10 cellular contexts compared by ENCODE assay signal in genomic region chr6:88725111-88725711, GRCh38.
A peak's percentile ranks its signal among the peaks of the same experiment; 100 is the strongest.
DNase-seq lines count a peak whose midpoint lies in the region; ATAC-seq and TF ChIP-seq lines count a peak whose summit lies in the region.
"Had no signal": no experiment of that assay in that cellular context is flagged by ENCODE, and none has a peak within 500 bp of the region (broad histone marks: within the 10 kb centered on the region; RNA-seq: fewer than 3 reads in every experiment).

No MANE protein-coding gene starts in this region.

- no peaks in the 10 kb centered on the region for H3K27me3 Mint-ChIP-seq in activated CD4-positive, alpha-beta T cell treated with anti-CD3 and anti-CD28 coated beads for 36 hours
- H3K27me3 Mint-ChIP-seq in activated CD4-positive, alpha-beta T cell treated with anti-CD3 and anti-CD28 coated beads, Interleukin-2, amount 10 ng/mL, durations not matched to agents 7 days and 5 days, result no peaks in the 10 kb centered on the region
- H3K27me3 Mint-ChIP-seq: CD4-positive, alpha-beta memory T cell had no signal

- H3K27ac ChIP-seq in left ventricle myocardium inferior (replicated peaks) (no peak overlapping the region), spleen (no peak overlapping the region), coronary artery (no peak overlapping the region)

- TF ChIP-seq CTCF in left ventricle myocardium inferior (IDR thresholded peaks at IDR 0.05; ENCODE audit: borderline replicate concordance), result peak; percentile 48
- peak in 2 of 11 experiments; percentile 17 to 20 for TF ChIP-seq CTCF in spleen (IDR thresholded peaks at IDR 0.05 in 8 of 11, conservative IDR thresholded peaks at IDR 0.05 in 3 of 11)
- no peak for TF ChIP-seq CTCF in coronary artery (IDR thresholded peaks at IDR 0.05)

- 71 to 78% (median 73%) methylated on average over 11 of the region's 11 CpGs for WGBS in spleen, 5 donors

- H3K9me3 ChIP-seq in left ventricle myocardium inferior (replicated peaks) (no peaks in the 10 kb centered on the region), spleen (no peaks in the 10 kb centered on the region)

- no peaks in the 10 kb centered on the region for H3K27me3 ChIP-seq in left ventricle myocardium inferior (ENCODE audit: low read depth)
- no peaks in the 10 kb centered on the region for H3K27me3 ChIP-seq in spleen (replicated peaks in 1 of 7)

- no peak overlapping the region for H3K4me3 Mint-ChIP-seq in activated CD4-positive, alpha-beta T cell treated with anti-CD3 and anti-CD28 coated beads for 36 hours
- no peak overlapping the region for H3K4me3 Mint-ChIP-seq in activated CD4-positive, alpha-beta T cell treated with anti-CD3 and anti-CD28 coated beads, Interleukin-2, amount 10 ng/mL, durations not matched to agents 7 days and 5 days

- ATAC-seq in activated CD4-positive, alpha-beta T cell treated with anti-CD3 and anti-CD28 coated beads for 36 hours, result peak; percentile 30
- ATAC-seq in HG03280 (IDR thresholded peaks at IDR 0.05; ENCODE audit: unreplicated experiment), result no peak

- CTCF ChIA-PET in activated CD4-positive, alpha-beta T cell treated with anti-CD3 and anti-CD28 coated beads for 36 hours (lab: Charles Lee), result no interaction called here
- CTCF ChIA-PET in activated CD4-positive, alpha-beta T cell treated with anti-CD3 and anti-CD28 coated beads, Interleukin-2, amount 10 ng/mL, durations not matched to agents 7 days and 5 days (lab: Charles Lee), result interaction anchor here (0.7 kb wide), 1 partner anchor 34 kb away, joined by 3 read pairs; no protein-coding TSS in a partner anchor

- H3K4me1 ChIP-seq in left ventricle myocardium inferior (no peaks in the 10 kb centered on the region), spleen (peaks cover 0 to 3% (median 0%) of the 10 kb centered on the region in 6 donors)

- H3K36me3 ChIP-seq in left ventricle myocardium inferior, result no peaks in the 10 kb centered on the region
- peaks cover 0 to 13% (median 0%) of the 10 kb centered on the region in 6 donors for H3K36me3 ChIP-seq in spleen

- H3K4me1 Mint-ChIP-seq in activated CD4-positive, alpha-beta T cell treated with anti-CD3 and anti-CD28 coated beads for 36 hours, result peaks cover 19% of the 10 kb centered on the region
- peaks cover 7% of the 10 kb centered on the region for H3K4me1 Mint-ChIP-seq in activated CD4-positive, alpha-beta T cell treated with anti-CD3 and anti-CD28 coated beads, Interleukin-2, amount 10 ng/mL, durations not matched to agents 7 days and 5 days

- no peak for TF ChIP-seq POLR2A in spleen (IDR thresholded peaks at IDR 0.05)

- no peaks in the 10 kb centered on the region for H3K9me3 Mint-ChIP-seq in activated CD4-positive, alpha-beta T cell treated with anti-CD3 and anti-CD28 coated beads for 36 hours (ENCODE audit: low read depth)
- no peaks in the 10 kb centered on the region for H3K9me3 Mint-ChIP-seq in activated CD4-positive, alpha-beta T cell treated with anti-CD3 and anti-CD28 coated beads, Interleukin-2, amount 10 ng/mL, durations not matched to agents 7 days and 5 days
- H3K9me3 Mint-ChIP-seq: CD4-positive, alpha-beta memory T cell had no signal

- H3K27ac Mint-ChIP-seq in activated CD4-positive, alpha-beta T cell treated with anti-CD3 and anti-CD28 coated beads for 36 hours, result peak overlapping the region; percentile 20
- no peak overlapping the region for H3K27ac Mint-ChIP-seq in activated CD4-positive, alpha-beta T cell treated with anti-CD3 and anti-CD28 coated beads, Interleukin-2, amount 10 ng/mL, durations not matched to agents 7 days and 5 days

- DNase-seq in activated CD4-positive, alpha-beta T cell treated with anti-CD3 and anti-CD28 coated beads for 36 hours, result peak; percentile 55
- no peak for DNase-seq in activated CD4-positive, alpha-beta T cell treated with anti-CD3 and anti-CD28 coated beads, Interleukin-2, amount 10 ng/mL, durations not matched to agents 7 days and 5 days
- DNase-seq in RPMI7951 (ENCODE audit: low read depth) (peak; percentile 66), left ventricle myocardium inferior (peak; percentile 22), spleen (no peak), coronary artery (ENCODE audit: low spot score) (no peak)
- peak; percentile 12 to 15 for DNase-seq in stimulated activated CD4-positive, alpha-beta T cell treated with anti-CD3 and anti-CD28 coated beads, Interleukin-4, amount 100 ng/mL, for 4 hours
- DNase-seq: foreskin melanocyte had no signal

- no peak overlapping the region for H3K4me3 ChIP-seq in left ventricle myocardium inferior
- no peak overlapping the region for H3K4me3 ChIP-seq in spleen
- H3K4me3 ChIP-seq in coronary artery, result no peak overlapping the region

- intact Hi-C loops in activated CD4-positive, alpha-beta T cell treated with anti-CD3 and anti-CD28 coated beads for 36 hours (cut with DNase I, micrococcal nuclease), result no loop called here
- intact Hi-C loops in left ventricle myocardium inferior (cut with micrococcal nuclease) (no loop called here), spleen (cut with DNase I; ENCODE audit: low total_unique reads) (no loop called here)

- peaks cover 14% of the 10 kb centered on the region for H3K36me3 Mint-ChIP-seq in activated CD4-positive, alpha-beta T cell treated with anti-CD3 and anti-CD28 coated beads for 36 hours (ENCODE audit: low read depth)
- peaks cover 8% of the 10 kb centered on the region for H3K36me3 Mint-ChIP-seq in activated CD4-positive, alpha-beta T cell treated with anti-CD3 and anti-CD28 coated beads, Interleukin-2, amount 10 ng/mL, durations not matched to agents 7 days and 5 days (ENCODE audit: low read depth)

- POLR2A ChIA-PET in activated CD4-positive, alpha-beta T cell treated with anti-CD3 and anti-CD28 coated beads for 36 hours (lab: Charles Lee), result interaction anchor here (0.5 kb wide), 1 partner anchor 969 kb away, joined by 5 read pairs; no protein-coding TSS in a partner anchor
- POLR2A ChIA-PET in activated CD4-positive, alpha-beta T cell treated with anti-CD3 and anti-CD28 coated beads, Interleukin-2, amount 10 ng/mL, durations not matched to agents 7 days and 5 days (lab: Charles Lee), result no interaction called here

Comparison
In these comparisons a context has a peak if more than half of its experiments do, and no peak if none do; other contexts are left out.
1. DNase-seq: peak in activated CD4-positive, alpha-beta T cell treated with anti-CD3 and anti-CD28 coated beads for 36 hours (single experiment), RPMI7951 (single experiment), left ventricle myocardium inferior (single experiment) and stimulated activated CD4-positive, alpha-beta T cell treated with anti-CD3 and anti-CD28 coated beads, Interleukin-4, amount 100 ng/mL, for 4 hours (2 of 2); none in activated CD4-positive, alpha-beta T cell treated with anti-CD3 and anti-CD28 coated beads, Interleukin-2, amount 10 ng/mL, durations not matched to agents 7 days and 5 days (single experiment), spleen (single experiment) and coronary artery (single experiment).